ENCODE assay signal across 1 cellular context in genomic region chr2:18950598-18950933, GRCh38.
TF ChIP-seq lines count a peak whose summit lies in the region.

No MANE protein-coding gene starts in this region.

TF ChIP-seq in IMR-90, 13 proteins besides CTCF, POLR2A, EP300 and RAD21:
- TF ChIP-seq NFE2L2 (IDR thresholded peaks at IDR 0.05; ENCODE audit: low read depth, low read length) (no peak), RFX5 (IDR thresholded peaks at IDR 0.05; ENCODE audit: low read depth, low read length) (no peak), BHLHE40 (IDR thresholded peaks at IDR 0.05; ENCODE audit: low read depth, low read length) (no peak), SMC3 (IDR thresholded peaks at IDR 0.05; ENCODE audit: low read depth, low read length) (no peak), MAFK (IDR thresholded peaks at IDR 0.05; ENCODE audit: low read depth, low read length) (no peak), RCOR1 (IDR thresholded peaks at IDR 0.05; ENCODE audit: insufficient replicate concordance, low read length) (no peak), CEBPB (IDR thresholded peaks at IDR 0.05; ENCODE audit: low read depth, low read length) (no peak), MXI1 (IDR thresholded peaks at IDR 0.05; ENCODE audit: borderline replicate concordance, low read depth, low read length) (no peak)
- TF ChIP-seq, protein P1, sequence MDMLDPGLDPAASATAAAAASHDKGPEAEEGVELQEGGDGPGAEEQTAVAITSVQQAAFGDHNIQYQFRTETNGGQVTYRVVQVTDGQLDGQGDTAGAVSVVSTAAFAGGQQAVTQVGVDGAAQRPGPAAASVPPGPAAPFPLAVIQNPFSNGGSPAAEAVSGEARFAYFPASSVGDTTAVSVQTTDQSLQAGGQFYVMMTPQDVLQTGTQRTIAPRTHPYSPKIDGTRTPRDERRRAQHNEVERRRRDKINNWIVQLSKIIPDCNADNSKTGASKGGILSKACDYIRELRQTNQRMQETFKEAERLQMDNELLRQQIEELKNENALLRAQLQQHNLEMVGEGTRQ (IDR thresholded peaks at IDR 0.05; ENCODE audit: low read depth, low read length), result no peak
- TF ChIP-seq, protein P2, sequence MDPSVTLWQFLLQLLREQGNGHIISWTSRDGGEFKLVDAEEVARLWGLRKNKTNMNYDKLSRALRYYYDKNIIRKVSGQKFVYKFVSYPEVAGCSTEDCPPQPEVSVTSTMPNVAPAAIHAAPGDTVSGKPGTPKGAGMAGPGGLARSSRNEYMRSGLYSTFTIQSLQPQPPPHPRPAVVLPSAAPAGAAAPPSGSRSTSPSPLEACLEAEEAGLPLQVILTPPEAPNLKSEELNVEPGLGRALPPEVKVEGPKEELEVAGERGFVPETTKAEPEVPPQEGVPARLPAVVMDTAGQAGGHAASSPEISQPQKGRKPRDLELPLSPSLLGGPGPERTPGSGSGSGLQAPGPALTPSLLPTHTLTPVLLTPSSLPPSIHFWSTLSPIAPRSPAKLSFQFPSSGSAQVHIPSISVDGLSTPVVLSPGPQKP (IDR thresholded peaks at IDR 0.05; ENCODE audit: borderline replicate concordance, low read depth, low read length), result no peak
